In genomic region chr9:128370752-128371621, GRCh38 we compare ENCODE assay signal across 8 cellular contexts. TPM values are rescaled to one million over a fixed set of nuclear protein-coding genes. Genes with fewer than 3 reads are reported as not detected.
DNase-seq lines count a peak whose midpoint lies in the region; ATAC-seq lines count a peak whose summit lies in the region.

URM1 (plus strand) TSS chr9:128371374; CDS start chr9:128371381, 7 bp downstream.

- peak within 1 kb of the TSS; percentile 94 to 98 (median 97) for H3K27ac Mint-ChIP-seq in IgD-negative memory B cell

- peak; percentile 94 for ATAC-seq in GM21529 (IDR thresholded peaks at IDR 0.05; ENCODE audit: unreplicated experiment)

- no peaks in the 10 kb centered on the region for H3K9me3 Mint-ChIP-seq in IgD-negative memory B cell

- H3K27me3 ChIP-seq in mononuclear cell (ENCODE audit: insufficient read depth, low read length): no peaks in the 10 kb centered on the region

- H3K4me3 ChIP-seq in mononuclear cell (ENCODE audit: low read length): peak within 1 kb of the TSS; percentile 77

- H3K4me1 ChIP-seq in mononuclear cell (ENCODE audit: insufficient read depth, low read length): peaks cover 23% of the 10 kb centered on the region

- peak within 1 kb of the TSS; percentile 94 to 98 (median 96) for H3K4me3 Mint-ChIP-seq in IgD-negative memory B cell

- peaks cover 6% of the 10 kb centered on the region for H3K27me3 Mint-ChIP-seq in IgD-negative memory B cell

- peaks cover 12 to 23% (median 20%) of the 10 kb centered on the region in 3 donors for H3K4me1 Mint-ChIP-seq in IgD-negative memory B cell

- DNase-seq in DMS 273 treated with DMSO at 0.1 percent for 48 hours (lab: John Stamatoyannopoulos, UW): peak; percentile 76
- peak; percentile 96 for DNase-seq in OCI-M1 (lab: John Stamatoyannopoulos, UW)
- peak; percentile 96 for DNase-seq in activated T-cell treated with anti-CD3 and anti-CD28 coated beads for 24 hours (ENCODE audit: low read depth)
- DNase-seq in epidermal melanocyte (ENCODE audit: insufficient read length, low spot score): peak; percentile 95
- peak; percentile 90 to 94 for DNase-seq in stimulated activated CD8-positive, alpha-beta memory T cell treated with anti-CD3 and anti-CD28 coated beads, Interleukin-2, amount 100 ng/mL, for 48 hours (ENCODE audit: low read depth in 2 of 2)

- H3K9me3 ChIP-seq in mononuclear cell (ENCODE audit: low read depth, low read length): no peaks in the 10 kb centered on the region

- no peaks in the 10 kb centered on the region for H3K36me3 Mint-ChIP-seq in IgD-negative memory B cell

RNA-seq across cellular contexts. Expression of gene URM1, which starts in this region (rescaled TPM):
- 53.9 TPM for polyA plus RNA-seq in IgD-negative memory B cell
- total RNA-seq in mononuclear cell: 17.6 TPM

Comparison
In these comparisons a context has a peak if more than half of its experiments do, and no peak if none do; other contexts are left out.
1. Peak in every context shown above with its lines: DNase-seq, ATAC-seq and H3K4me3 ChIP-seq.